In the genomic region with DNA sequence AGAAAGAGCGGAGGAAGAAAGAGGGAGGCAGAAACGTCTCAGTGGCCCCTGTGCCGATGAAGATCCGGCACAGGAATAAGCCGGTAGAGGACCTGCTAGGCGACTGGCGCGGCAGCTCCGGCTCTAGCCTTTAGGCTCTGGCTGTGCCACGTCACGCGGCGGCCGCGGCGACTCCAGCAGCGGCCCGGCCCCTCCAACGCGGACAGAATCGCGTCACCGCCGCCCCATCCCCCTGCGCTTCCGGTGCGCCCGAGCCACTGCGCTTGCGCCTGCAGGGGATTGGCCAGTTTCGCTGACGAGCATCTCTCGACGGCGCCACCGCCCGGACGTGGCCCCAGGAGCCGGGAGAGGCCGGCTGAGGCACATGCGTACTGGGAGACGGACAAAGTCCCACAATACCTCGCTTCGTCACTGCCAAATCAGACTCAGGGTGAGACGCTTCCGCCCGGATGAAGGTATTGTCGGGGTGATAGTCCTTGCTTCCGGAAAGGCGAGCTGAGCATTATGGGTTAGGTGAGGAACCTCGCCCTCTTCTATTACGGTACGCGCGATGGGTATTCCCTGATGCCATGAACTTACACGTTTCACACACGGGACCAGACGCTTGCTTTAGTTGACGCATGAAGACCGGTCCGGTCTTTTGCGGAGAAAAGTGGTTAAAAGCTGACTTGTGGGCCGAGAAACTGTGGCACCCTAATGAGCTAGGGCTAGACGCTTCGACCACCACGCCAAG, we compare ENCODE assay signal across 8 cellular contexts. TPM values are rescaled to one million over a fixed set of nuclear protein-coding genes. Genes with fewer than 3 reads are reported as not detected.
DNase-seq lines count a peak whose midpoint lies in the region; ATAC-seq and TF ChIP-seq lines count a peak whose summit lies in the region.

A gene (minus strand): TSS at position 105 of the 733 bp plus-strand sequence. CDS start 204 bp downstream, outside the sequence.

- H3K36me3 ChIP-seq in lower lobe of right lung = no peaks in the 10 kb centered on the region

- peaks cover 47% of the 10 kb centered on the region for H3K4me1 ChIP-seq in lower lobe of right lung

- TF ChIP-seq CTCF in lower lobe of right lung (IDR thresholded peaks at IDR 0.05) = peak; percentile 48

- DNase-seq in COLO668 (lab: John Stamatoyannopoulos, UW; ENCODE audit: unreplicated experiment) (peak; percentile 97), HS-5 (ENCODE audit: low read depth) (peak; percentile 96), lower lobe of right lung (peak; percentile 99)
- peak; percentile 96 for DNase-seq in NK-92 treated with Interleukin-12 subunit alpha and Interleukin-12 subunit beta, amount 100 ng/mL, for 24 hours (lab: John Stamatoyannopoulos, UW)
- DNase-seq in activated CD8-positive, alpha-beta memory T cell treated with anti-CD3 and anti-CD28 coated beads for 24 hours = peak; percentile 100
- DNase-seq in effector CD4-positive, alpha-beta T cell = peak; percentile 98
- peak; percentile 98 to 99 (median 99) for DNase-seq in stimulated activated CD4-positive, alpha-beta T cell treated with anti-CD3 and anti-CD28 coated beads, TNF-alpha, amount 100 ng/mL, for 24 hours (ENCODE audit: low read depth in 3 of 3)

- H3K9me3 ChIP-seq in lower lobe of right lung = no peaks in the 10 kb centered on the region

- no peaks in the 10 kb centered on the region for H3K27me3 ChIP-seq in lower lobe of right lung (ENCODE audit: low read depth)

- peak; percentile 95 for ATAC-seq in GM19468 (IDR thresholded peaks at IDR 0.05; ENCODE audit: extremely low read depth, unreplicated experiment)
- ATAC-seq in lower lobe of right lung = peak; percentile 96 to 98

- intact Hi-C loops in lower lobe of right lung (cut with DNase I) = no loop called here

- H3K27ac ChIP-seq in lower lobe of right lung = peak within 1 kb of the TSS; percentile 98

- H3K4me3 ChIP-seq in lower lobe of right lung = peak within 1 kb of the TSS; percentile 90

RNA-seq across cellular contexts. Expression of the gene that starts here (rescaled TPM):
- 113 TPM for total RNA-seq in lower lobe of right lung

Comparison
In these comparisons a context has a peak if more than half of its experiments do, and no peak if none do; other contexts are left out.
1. Peak in every context shown above with its lines: DNase-seq, ATAC-seq, H3K4me3 ChIP-seq and H3K27ac ChIP-seq.